Comparison of ENCODE assay signal across 1 cellular context in genomic region chr20:63854069-63854765, GRCh38.
TF ChIP-seq lines count a peak whose summit lies in the region.

No MANE protein-coding gene starts in this region.

TF ChIP-seq in HepG2, 621 proteins besides CTCF, POLR2A, EP300 and RAD21 (continued from another document and continues in another):
- no peak for TF ChIP-seq ZBTB44 (CRISPR knock-in tag; IDR thresholded peaks at IDR 0.05)
- no peak for TF ChIP-seq E2F2 (CRISPR knock-in tag; IDR thresholded peaks at IDR 0.05; ENCODE audit: borderline replicate concordance)
- no peak; the same call in 1 of the 2 replicates for TF ChIP-seq ZBED4 (CRISPR knock-in tag; IDR thresholded peaks at IDR 0.05; ENCODE audit: borderline replicate concordance)
- TF ChIP-seq ZNF772 (CRISPR knock-in tag; IDR thresholded peaks at IDR 0.05) = no peak
- no peak for TF ChIP-seq ZNF282 (IDR thresholded peaks at IDR 0.05; ENCODE audit: partially characterized antibody)
- no peak for TF ChIP-seq SP1 (IDR thresholded peaks at IDR 0.05)
- peak; percentile 75 for TF ChIP-seq SP1 (CRISPR knock-in tag; IDR thresholded peaks at IDR 0.05)
- TF ChIP-seq MXD4 (CRISPR knock-in tag; IDR thresholded peaks at IDR 0.05) = no peak
- TF ChIP-seq ZNF10 (CRISPR knock-in tag; IDR thresholded peaks at IDR 0.05; ENCODE audit: borderline replicate concordance, low read depth) = no peak
- no peak for TF ChIP-seq THAP9 (CRISPR knock-in tag; IDR thresholded peaks at IDR 0.05; ENCODE audit: borderline replicate concordance)
- no peak for TF ChIP-seq CSRNP2 (CRISPR knock-in tag; conservative IDR thresholded peaks at IDR 0.05; ENCODE audit: low read depth)
- peak; percentile 70 for TF ChIP-seq RBFOX2 (IDR thresholded peaks at IDR 0.05; ENCODE audit: low read depth, low read length)
- TF ChIP-seq ETV5 (CRISPR knock-in tag; IDR thresholded peaks at IDR 0.05; ENCODE audit: borderline replicate concordance) = peak; percentile 74; the same call in 1 of the 2 replicates
- TF ChIP-seq BHLHE40 (IDR thresholded peaks at IDR 0.05; ENCODE audit: low read length) = no peak
- no peak for TF ChIP-seq SMC3 (IDR thresholded peaks at IDR 0.05; ENCODE audit: low read length)
- peak; percentile 24; the same call in 1 of the 2 replicates for TF ChIP-seq THAP11 (CRISPR knock-in tag; IDR thresholded peaks at IDR 0.05)
- TF ChIP-seq ZBTB2 (CRISPR knock-in tag; IDR thresholded peaks at IDR 0.05; ENCODE audit: low read depth) = no peak
- TF ChIP-seq KDM4B (CRISPR knock-in tag; IDR thresholded peaks at IDR 0.05) = 0 out of 2 replicates have a peak, but pooled peaks have one; percentile 31
- TF ChIP-seq PHF20 (CRISPR knock-in tag; IDR thresholded peaks at IDR 0.05) = no peak
- no peak for TF ChIP-seq TFDP1 (CRISPR knock-in tag; IDR thresholded peaks at IDR 0.05; ENCODE audit: borderline replicate concordance)
- no peak for TF ChIP-seq HNRNPLL (IDR thresholded peaks at IDR 0.05; ENCODE audit: low read depth, low read length, poor library complexity, severe bottlenecking)
- TF ChIP-seq ZNF501 (CRISPR knock-in tag; IDR thresholded peaks at IDR 0.05) = peak; percentile 29; the same call in 1 of the 2 replicates
- peak; percentile 46; the same call in 1 of the 2 replicates for TF ChIP-seq ZNF232 (CRISPR knock-in tag; IDR thresholded peaks at IDR 0.05; ENCODE audit: borderline replicate concordance)
- TF ChIP-seq ZNF646 (CRISPR knock-in tag; IDR thresholded peaks at IDR 0.05) = peak; percentile 43; the same call in 1 of the 2 replicates
- peak; percentile 44; the same call in 1 of the 2 replicates for TF ChIP-seq PAXIP1 (CRISPR knock-in tag; conservative IDR thresholded peaks at IDR 0.05)
- no peak for TF ChIP-seq SMAD9 (CRISPR knock-in tag; IDR thresholded peaks at IDR 0.05)
